In the genomic region with DNA sequence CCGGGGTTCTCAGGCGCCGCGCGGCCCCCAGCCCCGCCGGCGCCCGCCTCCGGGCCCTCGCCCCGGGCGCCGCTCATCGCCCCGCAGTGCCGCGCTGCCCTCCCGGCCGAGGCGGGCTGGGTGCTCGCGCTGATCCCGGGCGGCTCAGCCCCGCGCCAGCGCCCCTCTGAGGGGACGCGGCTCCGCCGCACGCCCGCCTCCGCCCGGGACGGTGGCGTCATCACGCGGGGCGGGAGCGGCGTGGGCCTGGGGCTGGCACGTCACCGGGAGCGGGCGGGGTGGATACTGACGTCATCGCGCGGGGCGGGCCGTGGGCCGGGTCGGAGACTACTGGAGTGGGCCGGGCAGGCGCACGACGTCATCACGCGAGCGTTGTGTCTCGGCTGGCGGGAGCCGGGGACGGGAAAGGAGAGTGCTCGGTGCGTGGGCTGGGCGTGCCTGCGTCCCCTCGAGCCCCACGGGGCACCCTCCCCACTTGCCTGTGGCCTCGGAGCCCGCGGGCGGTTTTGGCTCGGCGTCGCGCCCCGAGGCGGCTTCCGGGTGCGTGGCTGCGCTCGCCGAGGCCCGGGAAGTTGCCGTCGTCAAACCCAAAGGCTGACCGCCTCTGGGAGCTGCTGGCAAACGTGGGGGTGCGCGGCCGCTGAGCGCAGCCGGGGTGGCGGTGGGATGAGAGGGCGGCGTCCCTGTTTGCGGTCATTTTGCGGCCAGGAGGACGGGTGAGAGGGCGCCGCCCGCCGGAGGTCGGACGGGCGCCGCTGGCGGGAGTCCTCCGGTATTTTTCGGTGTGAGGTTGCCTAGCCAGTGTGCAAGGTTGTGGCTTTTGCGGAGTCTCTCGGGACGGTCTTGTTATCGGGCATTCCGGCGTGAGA, we compare ENCODE assay signal across 8 cellular contexts. TPM values are rescaled to one million over a fixed set of nuclear protein-coding genes. Genes with fewer than 3 reads are reported as not detected.
A peak's percentile ranks its signal among the peaks of the same experiment; 100 is the strongest.
DNase-seq lines count a peak whose midpoint lies in the region; ATAC-seq, FAIRE-seq and TF ChIP-seq lines count a peak whose summit lies in the region.

A gene with protein sequence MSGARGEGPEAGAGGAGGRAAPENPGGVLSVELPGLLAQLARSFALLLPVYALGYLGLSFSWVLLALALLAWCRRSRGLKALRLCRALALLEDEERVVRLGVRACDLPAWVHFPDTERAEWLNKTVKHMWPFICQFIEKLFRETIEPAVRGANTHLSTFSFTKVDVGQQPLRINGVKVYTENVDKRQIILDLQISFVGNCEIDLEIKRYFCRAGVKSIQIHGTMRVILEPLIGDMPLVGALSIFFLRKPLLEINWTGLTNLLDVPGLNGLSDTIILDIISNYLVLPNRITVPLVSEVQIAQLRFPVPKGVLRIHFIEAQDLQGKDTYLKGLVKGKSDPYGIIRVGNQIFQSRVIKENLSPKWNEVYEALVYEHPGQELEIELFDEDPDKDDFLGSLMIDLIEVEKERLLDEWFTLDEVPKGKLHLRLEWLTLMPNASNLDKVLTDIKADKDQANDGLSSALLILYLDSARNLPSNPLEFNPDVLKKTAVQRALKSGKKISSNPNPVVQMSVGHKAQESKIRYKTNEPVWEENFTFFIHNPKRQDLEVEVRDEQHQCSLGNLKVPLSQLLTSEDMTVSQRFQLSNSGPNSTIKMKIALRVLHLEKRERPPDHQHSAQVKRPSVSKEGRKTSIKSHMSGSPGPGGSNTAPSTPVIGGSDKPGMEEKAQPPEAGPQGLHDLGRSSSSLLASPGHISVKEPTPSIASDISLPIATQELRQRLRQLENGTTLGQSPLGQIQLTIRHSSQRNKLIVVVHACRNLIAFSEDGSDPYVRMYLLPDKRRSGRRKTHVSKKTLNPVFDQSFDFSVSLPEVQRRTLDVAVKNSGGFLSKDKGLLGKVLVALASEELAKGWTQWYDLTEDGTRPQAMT (minus strand): TSS at position 168 of the 869 bp plus-strand sequence. CDS start 91 bp downstream, at position 77.

- DNase-seq in GM12891 (ENCODE audit: insufficient read length, low spot score), result peak; percentile 90
- DNase-seq in NCI-H1417 treated with DMSO at 0.1 percent for 48 hours (lab: John Stamatoyannopoulos, UW), result peak; percentile 65
- DNase-seq in T-cell, result peak; percentile 95 to 100 (median 98)
- DNase-seq in adrenal gland, result peak; percentile 97 to 100 (median 98)
- peak; percentile 99 to 100 for DNase-seq in heart right ventricle
- DNase-seq in psoas muscle, result peak; percentile 99 to 100
- peak; percentile 93 for DNase-seq in urothelium cell line (ENCODE audit: low spot score)

- peaks cover 26 to 46% (median 37%) of the 10 kb centered on the region in 3 donors for H3K4me1 Mint-ChIP-seq in T-cell

- TF ChIP-seq POLR2A in GM12891 (IDR thresholded peaks at IDR 0.05; ENCODE audit: low read depth, low read length), result peak; percentile 73
- TF ChIP-seq POLR2A in adrenal gland (IDR thresholded peaks at IDR 0.05), result peak; percentile 92 to 97

- no peaks in the 10 kb centered on the region for H3K9me3 ChIP-seq in adrenal gland (replicated peaks in 1 of 3)
- no peaks in the 10 kb centered on the region for H3K9me3 ChIP-seq in heart right ventricle
- H3K9me3 ChIP-seq in psoas muscle, result no peaks in the 10 kb centered on the region

- H3K27me3 ChIP-seq in adrenal gland (no peaks in the 10 kb centered on the region), heart right ventricle (no peaks in the 10 kb centered on the region), psoas muscle (ENCODE audit: insufficient read depth in 3 of 3, low read length in 2 of 3) (no peaks in the 10 kb centered on the region)

- peak; percentile 100 for FAIRE-seq in GM12891 (lab: Jason Lieb, UNC)
- FAIRE-seq in urothelium cell line (lab: Jason Lieb, UNC), result peak; percentile 90

- no peaks in the 10 kb centered on the region for H3K36me3 ChIP-seq in adrenal gland (replicated peaks in 1 of 2)
- H3K36me3 ChIP-seq in heart right ventricle, result peaks cover 0 to 15% (median 0%) of the 10 kb centered on the region in 9 donors
- peaks cover 0 to 12% of the 10 kb centered on the region in 2 donors for H3K36me3 ChIP-seq in psoas muscle (ENCODE audit: insufficient read depth in 1 of 2, low read depth in 1 of 2)

- H3K27me3 Mint-ChIP-seq in T-cell, result no peaks in the 10 kb centered on the region

- no peaks in the 10 kb centered on the region for H3K9me3 Mint-ChIP-seq in T-cell

- peak within 1 kb of the TSS; percentile 97 to 99 (median 98) for H3K4me3 Mint-ChIP-seq in T-cell

- H3K36me3 Mint-ChIP-seq in T-cell, result peaks cover 6% of the 10 kb centered on the region

- H3K27ac ChIP-seq in adrenal gland (peak within 1 kb of the TSS; percentile 94 to 100 (median 99)), heart right ventricle (peak within 1 kb of the TSS; percentile 94 to 100 (median 100)), psoas muscle (peak within 1 kb of the TSS; percentile 99)

- POLR2A ChIA-PET in T-cell (lab: Charles Lee), result interaction anchor here (0.5 to 3.0 kb wide), 9 partner anchors 10 to 125 kb away, joined by 3 to 13 read pairs (median 5); a partner anchor contains a TSS

- peak within 1 kb of the TSS; percentile 49 to 97 (median 96) for H3K4me3 ChIP-seq in adrenal gland
- H3K4me3 ChIP-seq in heart right ventricle, result peak within 1 kb of the TSS; percentile 74 to 99 (median 94)
- H3K4me3 ChIP-seq in psoas muscle, result peak within 1 kb of the TSS; percentile 85

- CTCF ChIA-PET in T-cell (lab: Charles Lee), result interaction anchor here (0.5 to 1.6 kb wide), 3 partner anchors 18 to 34 kb away, joined by 3 read pairs; no protein-coding TSS in a partner anchor

- ATAC-seq in HG02798 (IDR thresholded peaks at IDR 0.05; ENCODE audit: poor library complexity, unreplicated experiment), result peak; percentile 86
- peak; percentile 78 to 85 (median 84) for ATAC-seq in T-cell (replicated peaks in 1 of 4)
- ATAC-seq in heart right ventricle, result peak; percentile 94 to 98 (median 96)
- peak; percentile 92 to 96 (median 94) for ATAC-seq in psoas muscle

- intact Hi-C loops in adrenal gland (cut with DNase I), result loop anchor here in 1 of 2 donors (5.0 kb wide), 1 partner anchor 47 kb away; no protein-coding TSS in a partner anchor
- intact Hi-C loops in heart right ventricle (cut with DNase I), result loop anchor here in 6 of 10 donors (1.0 to 10.0 kb wide), 8 partner anchors 27 to 122 kb away; a partner anchor contains a TSS
- intact Hi-C loops in psoas muscle (cut with DNase I), result loop anchor here in 1 of 2 donors (2.0 to 5.0 kb wide), 2 partner anchors 33 to 47 kb away; no protein-coding TSS in a partner anchor

- H3K4me1 ChIP-seq in adrenal gland (replicated peaks in 1 of 2), result peaks cover 10 to 20% of the 10 kb centered on the region in 2 donors
- H3K4me1 ChIP-seq in heart right ventricle, result peaks cover 0 to 43% (median 29%) of the 10 kb centered on the region in 9 donors
- H3K4me1 ChIP-seq in psoas muscle, result peaks cover 16% of the 10 kb centered on the region

- TF ChIP-seq CTCF in adrenal gland (IDR thresholded peaks at IDR 0.05) (peak in 3 of 6 experiments; percentile 11 to 27 (median 17)), heart right ventricle (IDR thresholded peaks at IDR 0.05) (peak in 4 of 9 donors; percentile 18 to 41 (median 36)), psoas muscle (IDR thresholded peaks at IDR 0.05) (peak; percentile 8)

- peak within 1 kb of the TSS; percentile 83 to 94 for H3K27ac Mint-ChIP-seq in T-cell

- WGBS in adrenal gland, 4 donors, result 0% methylated on average over 5 to 120 of the region's 120 CpGs
- WGBS in heart right ventricle, 2 donors, result 0% methylated on average over 120 of the region's 120 CpGs
- WGBS in psoas muscle, 3 donors, result 0 to 1% (median 0%) methylated on average over 71 to 120 of the region's 120 CpGs

TF ChIP-seq in GM12891, 5 proteins besides CTCF, POLR2A, EP300 and RAD21:
- TF ChIP-seq POU2F2 (IDR thresholded peaks at IDR 0.05; ENCODE audit: low read depth, low read length) (no peak), POLR2AphosphoS5 (IDR thresholded peaks at IDR 0.05; ENCODE audit: low read depth, low read length) (peak; percentile 76), TAF1 (IDR thresholded peaks at IDR 0.05; ENCODE audit: low read depth, low read length) (peak; percentile 69), SPI1 (IDR thresholded peaks at IDR 0.05; ENCODE audit: low read depth, low read length) (no peak)

RNA-seq across cellular contexts. Expression of the gene that starts here (rescaled TPM):
- polyA plus RNA-seq in GM12891 (2012; ENCODE audit: low read depth, missing spikeins), result 15.4 TPM
- total RNA-seq in T-cell, result 100 to 1,000 TPM in 4 of 5 donors, 10 to 100 TPM in 1; 99.0 to 122 (median 116) TPM
- 100 to 1,000 TPM in 2 of 8 donors, 10 to 100 TPM in 6; 56.2 to 102 (median 87.6) TPM for total RNA-seq in adrenal gland
- polyA plus RNA-seq in adrenal gland, result 10 to 100 TPM; 16.8 to 57.6 (median 24.5) TPM
- total RNA-seq in heart right ventricle, result 10 to 100 TPM; 44.3 to 79.2 (median 50.0) TPM
- polyA plus RNA-seq in heart right ventricle, result 10 to 100 TPM; 18.9 to 26.4 TPM
- 10 to 100 TPM; 35.9 to 63.4 (median 54.1) TPM for total RNA-seq in psoas muscle
- 10 to 100 TPM; 27.5 to 44.0 (median 28.5) TPM for polyA plus RNA-seq in psoas muscle

Comparison
In these comparisons a context has a peak if more than half of its experiments do, and no peak if none do; other contexts are left out.
1. Peak in every context shown above with its lines: DNase-seq, ATAC-seq, H3K4me3 ChIP-seq and H3K27ac ChIP-seq.